ENCODE assay signal across 17 cellular contexts in genomic region chr3:140530603-140531002, GRCh38.
DNase-seq lines count a peak whose midpoint lies in the region; ATAC-seq and TF ChIP-seq lines count a peak whose summit lies in the region.
"Had no signal": no experiment of that assay in that cellular context is flagged by ENCODE, and none has a peak within 500 bp of the region (broad histone marks: within the 10 kb centered on the region; RNA-seq: fewer than 3 reads in every experiment).

No MANE protein-coding gene starts in this region.

- H2BK5ac ChIP-seq in mesenchymal stem cell (ENCODE audit: low read depth, low read length, poor library complexity, severe bottlenecking), result peak overlapping the region; percentile 61

- no peak overlapping the region for H2BK12ac ChIP-seq in mesenchymal stem cell (ENCODE audit: low read length in 2 of 2)

- H3K9me3 ChIP-seq in SJCRH30 (replicated peaks) (no peaks in the 10 kb centered on the region), mesenchymal stem cell (ENCODE audit: control insufficient read depth, low read length) (peaks cover 12% of the 10 kb centered on the region), aorta (ENCODE audit: control insufficient read depth, low read length) (peaks cover 4% of the 10 kb centered on the region), ascending aorta (no peaks in the 10 kb centered on the region), vagina (no peaks in the 10 kb centered on the region)

- no peak overlapping the region for H3K9ac ChIP-seq in mesenchymal stem cell (ENCODE audit: low read length)
- H3K9ac ChIP-seq: GM23248 had no signal

- no peak overlapping the region for H4K91ac ChIP-seq in mesenchymal stem cell (ENCODE audit: low read length)

- no peak overlapping the region for H3K18ac ChIP-seq in mesenchymal stem cell (ENCODE audit: low read depth in 1 of 2, low read length in 2 of 2)

- no peak overlapping the region for H3K4ac ChIP-seq in mesenchymal stem cell (ENCODE audit: low read depth in 1 of 2, low read length in 2 of 2)

- H3K27me3 ChIP-seq in SJCRH30 (no peaks in the 10 kb centered on the region), mesenchymal stem cell (ENCODE audit: control insufficient read depth in 1 of 2, insufficient read depth in 1 of 2, low read length in 2 of 2) (no peaks in the 10 kb centered on the region), aorta (ENCODE audit: control insufficient read depth in 1 of 2, insufficient read depth in 2 of 2, low read length in 1 of 2) (no peaks in the 10 kb centered on the region), ascending aorta (no peaks in the 10 kb centered on the region), vagina (no peaks in the 10 kb centered on the region)

- H3K23ac ChIP-seq in mesenchymal stem cell (ENCODE audit: low read length in 2 of 2), result no peak overlapping the region

- no peak overlapping the region for H3K14ac ChIP-seq in mesenchymal stem cell (ENCODE audit: low read length in 2 of 2)

- H3K4me1 ChIP-seq in SJCRH30, result peaks cover 26% of the 10 kb centered on the region
- peaks cover 9% of the 10 kb centered on the region for H3K4me1 ChIP-seq in mesenchymal stem cell (ENCODE audit: control insufficient read depth, insufficient read depth, low read depth, low read length)
- no peaks in the 10 kb centered on the region for H3K4me1 ChIP-seq in aorta (ENCODE audit: control insufficient read depth in 1 of 2, insufficient read depth in 2 of 2, low read length in 2 of 2)
- H3K4me1 ChIP-seq in ascending aorta, result no peaks in the 10 kb centered on the region
- H3K4me1 ChIP-seq in vagina, result no peaks in the 10 kb centered on the region

- ATAC-seq in aorta (ENCODE audit: low FRiP score), result peak; percentile 19
- ATAC-seq: GM12878 had no signal

- H3K36me3 ChIP-seq in SJCRH30 (no peaks in the 10 kb centered on the region), mesenchymal stem cell (ENCODE audit: control insufficient read depth in 1 of 2, insufficient read depth in 2 of 2, low read depth in 1 of 2, low read length in 2 of 2) (peaks cover 0 to 10% of the 10 kb centered on the region in 2 experiments), aorta (ENCODE audit: control insufficient read depth in 1 of 2, insufficient read depth in 2 of 2, low read length in 1 of 2) (no peaks in the 10 kb centered on the region), ascending aorta (no peaks in the 10 kb centered on the region), vagina (no peaks in the 10 kb centered on the region)

- H2AFZ ChIP-seq in mesenchymal stem cell (ENCODE audit: low read depth, low read length), result no peak overlapping the region
- H2AFZ ChIP-seq: GM23248 had no signal

- H2AK5ac ChIP-seq in mesenchymal stem cell (ENCODE audit: low read length, severe bottlenecking), result peak overlapping the region; percentile 100

- TF ChIP-seq POLR2A in vagina (IDR thresholded peaks at IDR 0.05), result no peak

- no peaks in the 10 kb centered on the region for H3K79me1 ChIP-seq in mesenchymal stem cell (replicated peaks; ENCODE audit: low read length, poor library complexity, severe bottlenecking)

- no peak overlapping the region for H2BK15ac ChIP-seq in mesenchymal stem cell (ENCODE audit: low read depth, poor library complexity, severe bottlenecking)

- TF ChIP-seq CTCF in ascending aorta (IDR thresholded peaks at IDR 0.05) (no peak), vagina (IDR thresholded peaks at IDR 0.05) (no peak)

- no peak overlapping the region for H3K4me2 ChIP-seq in mesenchymal stem cell (ENCODE audit: low read length, poor library complexity, severe bottlenecking)

- 74% methylated on average over 3 of the region's 3 CpGs for WGBS in mesenchymal stem cell
- WGBS in aorta, 2 donors, result 88 to 90% methylated on average over 3 of the region's 3 CpGs

- H3K27ac ChIP-seq in SJCRH30 (peak overlapping the region; percentile 1; the same call in 1 of the 2 replicates), mesenchymal stem cell (ENCODE audit: low read length, poor library complexity, severe bottlenecking) (peak overlapping the region; percentile 85), aorta (ENCODE audit: low read depth in 1 of 2, low read length in 2 of 2) (no peak overlapping the region), ascending aorta (no peak overlapping the region), vagina (no peak overlapping the region)
- H3K27ac ChIP-seq: GM23248 had no signal

- no peak overlapping the region for H4K8ac ChIP-seq in mesenchymal stem cell (ENCODE audit: low read length)

- DNase-seq in LHCN-M2 (ENCODE audit: low read depth), result peak; percentile 21
- peak in 1 of 2 experiments; percentile 11 for DNase-seq in SJCRH30
- no peak for DNase-seq in mesenchymal stem cell
- no peak for DNase-seq in aorta
- no peak for DNase-seq in NCI-H510A (lab: John Stamatoyannopoulos, UW)
- no peak for DNase-seq in ascending aorta (ENCODE audit: low spot score in 2 of 2)
- DNase-seq in vagina (ENCODE audit: extremely low spot score in 2 of 2), result no peak
- DNase-seq: CD4-positive, CD25-positive, alpha-beta regulatory T cell; DMS79 treated with DMSO at 0.1 percent for 48 hours; GDM1; GM23248; NCI-H1105 treated with DMSO at 0.1 percent for 48 hours; NCI-H1694 treated with DMSO at 0.1 percent for 48 hours; NCI-H2107; NCI-H345; NCI-H526 treated with DMSO at 0.1 percent for 48 hours had no signal

- H2BK120ac ChIP-seq in mesenchymal stem cell (ENCODE audit: low read depth, low read length), result no peak overlapping the region

- H3K4me3 ChIP-seq in SJCRH30 (no peak overlapping the region), mesenchymal stem cell (ENCODE audit: insufficient read depth in 1 of 2, low read depth in 1 of 2, low read length in 2 of 2) (no peak overlapping the region), aorta (ENCODE audit: low read length in 2 of 2) (no peak overlapping the region), ascending aorta (no peak overlapping the region), vagina (no peak overlapping the region)
- H3K4me3 ChIP-seq: GM12878, GM23248 had no signal

- intact Hi-C loops in aorta (cut with DNase I) (no loop called here), ascending aorta (cut with DNase I) (no loop called here), vagina (cut with DNase I) (no loop called here)

Comparison
In these comparisons a context has a peak if more than half of its experiments do, and no peak if none do; other contexts are left out.
1. H3K27ac ChIP-seq: peak in SJCRH30 (single experiment) and mesenchymal stem cell (single experiment); none in aorta (0 of 2), ascending aorta (0 of 2) and vagina (single experiment).